25 cellular contexts compared by ENCODE assay signal in genomic region chr17:27462149-27462548, GRCh38. TPM values are rescaled to one million over a fixed set of nuclear protein-coding genes. Genes with fewer than 3 reads are reported as not detected.
A peak's percentile ranks its signal among the peaks of the same experiment; 100 is the strongest.
DNase-seq lines count a peak whose midpoint lies in the region; ATAC-seq, FAIRE-seq and TF ChIP-seq lines count a peak whose summit lies in the region.
"Had no signal": no experiment of that assay in that cellular context is flagged by ENCODE, and none has a peak within 500 bp of the region (broad histone marks: within the 10 kb centered on the region; RNA-seq: fewer than 3 reads in every experiment).

No MANE protein-coding gene starts in this region.

- no peak overlapping the region; the same call in 2 of the 3 replicates for H3K27ac ChIP-seq in K562 (ENCODE audit: extremely low read depth, low read depth, low read length)
- no peak overlapping the region for H3K27ac ChIP-seq in neural progenitor cell
- H3K27ac ChIP-seq: RWPE1 had no signal

- no peaks in the 10 kb centered on the region for H3K9me3 ChIP-seq in K562 (replicated peaks; ENCODE audit: control insufficient read depth, insufficient read depth, low read depth, low read length)
- no peaks in the 10 kb centered on the region for H3K9me3 ChIP-seq in neural progenitor cell (ENCODE audit: low read depth)
- H3K9me3 ChIP-seq: BE2C, SK-N-SH had no signal

- peaks cover 97% of the 10 kb centered on the region for H3K79me2 ChIP-seq in K562 (ENCODE audit: control insufficient read depth, insufficient read depth, low read length)
- H3K79me2 ChIP-seq in neural progenitor cell (ENCODE audit: low read depth) = peaks cover 95% of the 10 kb centered on the region

- H3K4me1 Mint-ChIP-seq in activated T-cell treated with anti-CD3 and anti-CD28 coated beads, Interleukin-2, amount 50 U/mL, for 72 hours (ENCODE audit: low read depth) = peaks cover 84% of the 10 kb centered on the region
- peaks cover 49% of the 10 kb centered on the region for H3K4me1 Mint-ChIP-seq in neural progenitor cell

- 64% methylated on average over 6 of the region's 6 CpGs for WGBS in K562 (ENCODE audit: insufficient coverage, low coverage, missing lambda C conversion rate)

- DNase-seq in activated T-cell treated with anti-CD3 and anti-CD28 coated beads, Interleukin-2, amount 50 U/mL, for 72 hours = no peak
- DNase-seq in activated T-cell treated with anti-CD3 and anti-CD28 coated beads, Interleukin-2, amount 50 U/mL, for 1 hour = no peak
- DNase-seq in K562 (ENCODE audit: extremely low read depth in 1 of 4, low spot score in 3 of 4) (no peak), neural progenitor cell (ENCODE audit: low spot score) (no peak), KG1 (lab: John Stamatoyannopoulos, UW) (no peak), SW480 (ENCODE audit: low spot score) (no peak), frontal cortex (ENCODE audit: low spot score in 2 of 2) (no peak)
- DNase-seq: BE2C; Calu3; CD4-positive, alpha-beta T cell; GOT3; MV-4-11; NCI-H1105 treated with DMSO at 0.1 percent for 48 hours; NCI-H2029 treated with DMSO at 0.1 percent for 48 hours; NCI-H226; NCI-H510A treated with DMSO at 0.1 percent for 48 hours; NCI-H748 treated with DMSO at 0.1 percent for 48 hours; SHP77 treated with DMSO at 0.1 percent for 48 hours; SK-N-SH had no signal

- H3K27me3 ChIP-seq in K562 (ENCODE audit: control insufficient read depth in 2 of 2, insufficient read depth in 2 of 2, low read length in 2 of 2) (no peaks in the 10 kb centered on the region), neural progenitor cell (no peaks in the 10 kb centered on the region)
- H3K27me3 ChIP-seq: BE2C had no signal

- TF ChIP-seq CTCF in K562 (IDR thresholded peaks at IDR 0.05 in 2 of 3, conservative IDR thresholded peaks at IDR 0.05 in 1 of 3; ENCODE audit: insufficient read depth in 2 of 3, low read depth in 1 of 3, low read length in 3 of 3) (no peak), neural progenitor cell (IDR thresholded peaks at IDR 0.05) (no peak)

- H3K9me1 ChIP-seq in K562 (ENCODE audit: control insufficient read depth, insufficient read depth, low read length) = no peaks in the 10 kb centered on the region

- no peaks in the 10 kb centered on the region for H3K27me3 Mint-ChIP-seq in activated T-cell treated with anti-CD3 and anti-CD28 coated beads, Interleukin-2, amount 50 U/mL, for 72 hours (ENCODE audit: low read depth)
- H3K27me3 Mint-ChIP-seq in neural progenitor cell (ENCODE audit: insufficient read depth, low read depth) = peaks cover 3% of the 10 kb centered on the region
- H3K27me3 Mint-ChIP-seq: CD4-positive, alpha-beta T cell had no signal

- CTCF ChIA-PET in K562 (lab: Yijun Ruan, JAX; ENCODE audit: low intra/inter-chr PET ratio) = no interaction called here

- peaks cover 4 to 17% of the 10 kb centered on the region in 2 donors for H3K36me3 Mint-ChIP-seq in activated T-cell treated with anti-CD3 and anti-CD28 coated beads, Interleukin-2, amount 50 U/mL, for 72 hours (ENCODE audit: insufficient read depth in 2 of 2)
- peaks cover 3% of the 10 kb centered on the region for H3K36me3 Mint-ChIP-seq in neural progenitor cell

- in situ Hi-C loops in K562 (cut with MboI) = no loop called here

- no peak for TF ChIP-seq EP300 in K562 (IDR thresholded peaks at IDR 0.05; ENCODE audit: low read length)

- H4K20me1 ChIP-seq in K562 (replicated peaks; ENCODE audit: control insufficient read depth, insufficient read depth, low read length) (peaks cover 8% of the 10 kb centered on the region; the same call in 1 of the 2 replicates), neural progenitor cell (ENCODE audit: low read depth) (peaks cover 49% of the 10 kb centered on the region)

- H3K4me3 ChIP-seq in K562 (no peak overlapping the region), neural progenitor cell (no peak overlapping the region)

- peaks cover 14% of the 10 kb centered on the region for H3F3A ChIP-seq in neural progenitor cell (ENCODE audit: low read depth)

- H3K4me1 ChIP-seq in K562 (replicated peaks in 1 of 2; ENCODE audit: control insufficient read depth in 2 of 2, insufficient read depth in 2 of 2, low read length in 2 of 2) (peaks cover 53 to 77% of the 10 kb centered on the region in 2 experiments), neural progenitor cell (peaks cover 29% of the 10 kb centered on the region)
- H3K4me1 ChIP-seq: BE2C had no signal

- FAIRE-seq in K562 (lab: Jason Lieb, UNC) (no peak), frontal cortex (lab: Jason Lieb, UNC) (no peak)
- FAIRE-seq: A204.1, G401.6, GM19239, HTR-8/SVneo had no signal

- H3K4me3 Mint-ChIP-seq in activated T-cell treated with anti-CD3 and anti-CD28 coated beads, Interleukin-2, amount 50 U/mL, for 72 hours = peak overlapping the region; percentile 40 to 55
- H3K4me3 Mint-ChIP-seq in neural progenitor cell = no peak overlapping the region
- H3K4me3 Mint-ChIP-seq: CD4-positive, alpha-beta T cell had no signal

- no peak overlapping the region for H2AFZ ChIP-seq in K562 (ENCODE audit: low read depth, low read length)
- H2AFZ ChIP-seq in neural progenitor cell (replicated peaks) = no peak overlapping the region

- intact Hi-C loops in K562 (cut with micrococcal nuclease) = loop anchor here (5.0 kb wide), 1 partner anchor 165 kb away; no protein-coding TSS in a partner anchor

- no peak for TF ChIP-seq POLR2A in K562 (conservative IDR thresholded peaks at IDR 0.05)

- ATAC-seq in activated T-cell treated with anti-CD3 and anti-CD28 coated beads, Interleukin-2, amount 50 U/mL, for 72 hours (replicated peaks in 1 of 2) = no peak
- ATAC-seq in K562 = no peak
- ATAC-seq: HCT116 had no signal

- no peak for TF ChIP-seq RAD21 in K562 (CRISPR knock-in tag; conservative IDR thresholded peaks at IDR 0.05 in 1 of 2, IDR thresholded peaks at IDR 0.05 in 1 of 2)

- no peak overlapping the region for H3K27ac Mint-ChIP-seq in activated T-cell treated with anti-CD3 and anti-CD28 coated beads, Interleukin-2, amount 50 U/mL, for 72 hours
- peak overlapping the region; percentile 46 for H3K27ac Mint-ChIP-seq in neural progenitor cell
- H3K27ac Mint-ChIP-seq: CD4-positive, alpha-beta T cell had no signal

- H3K4me2 ChIP-seq in K562 (ENCODE audit: insufficient read depth, low read length) = peak overlapping the region; percentile 64
- no peak overlapping the region for H3K4me2 ChIP-seq in neural progenitor cell
- H3K4me2 ChIP-seq: SK-N-SH had no signal

- H3K9me3 Mint-ChIP-seq in activated T-cell treated with anti-CD3 and anti-CD28 coated beads, Interleukin-2, amount 50 U/mL, for 72 hours = no peaks in the 10 kb centered on the region
- no peaks in the 10 kb centered on the region for H3K9me3 Mint-ChIP-seq in neural progenitor cell
- H3K9me3 Mint-ChIP-seq: CD4-positive, alpha-beta T cell had no signal

- H3K9ac ChIP-seq in K562 (ENCODE audit: insufficient read depth in 1 of 2, low read depth in 2 of 2, low read length in 2 of 2) (peak overlapping the region; percentile 52 to 54; a peak in 2 of 4 replicates), neural progenitor cell (no peak overlapping the region)
- H3K9ac ChIP-seq: SK-N-SH had no signal

- no TSS peak for BruUV-seq in K562 (replicated peaks; lab: Mats Ljungman, UMichigan)

- POLR2A ChIA-PET in K562 (lab: Yijun Ruan, JAX) = interaction anchor here (0.5 to 5.4 kb wide), 7 partner anchors 10 to 768 kb away, joined by 3 to 40 read pairs (median 4); no protein-coding TSS in a partner anchor

- H3K36me3 ChIP-seq in K562 (ENCODE audit: control insufficient read depth, insufficient read depth, low read length) (peaks cover 11% of the 10 kb centered on the region; the same call in 1 of the 3 replicates), neural progenitor cell (no peaks in the 10 kb centered on the region)
- H3K36me3 ChIP-seq: BE2C had no signal

RNA-seq across cellular contexts. Expression of gene KSR1, which starts 5.9 kb away (rescaled TPM):
- total RNA-seq in activated T-cell treated with anti-CD3 and anti-CD28 coated beads, Interleukin-2, amount 50 U/mL, for 72 hours = 100 to 1,000 TPM; 191 to 296 TPM
- total RNA-seq in K562 (2011; cell fraction: chromatin; rRNA removed; ENCODE audit: low replicate concordance) = 221 and 371 TPM in 2 replicates
- total RNA-seq in K562 (2011; cell fraction: nucleolus; rRNA removed) = 168 and 203 TPM in 2 replicates
- total RNA-seq in K562 (2011; cell fraction: nucleoplasm; rRNA removed) = 226 and 236 TPM in 2 replicates
- total RNA-seq in K562 (2014; rRNA removed) = 17.8 and 18.2 TPM in 2 replicates
- 14.7 and 18.4 TPM in 2 replicates for total RNA-seq in K562 (2014; rRNA removed; fragmentation: Illumina TruSeq; extraction: Trizol)
- 9.6 and 10.9 TPM in 2 replicates for total RNA-seq in K562 (2015; rRNA removed; fragmentation: Illumina TruSeq; extraction: Trizol)
- 48.0 and 51.7 TPM in 2 replicates for total RNA-seq in K562 (2021)
- polyA plus RNA-seq in K562 (2011; rRNA removed) = 16.4 and 20.2 TPM in 2 replicates
- 9.1 and 16.1 TPM in 2 replicates for polyA plus RNA-seq in K562 (2011; cell fraction: cytosol; rRNA removed)
- polyA plus RNA-seq in K562 (2011; cell fraction: nucleus; rRNA removed) = 52.3 and 120 TPM in 2 replicates
- 27.7 and 56.2 TPM in 2 replicates for polyA plus RNA-seq in K562 (2012)
- polyA plus RNA-seq in K562 (2014; fragmentation: Illumina TruSeq; extraction: Trizol) = 36.9 and 38.0 TPM in 2 replicates
- polyA plus RNA-seq in K562 (2014; fragmentation: Nextera tagmentation; extraction: Ambion mirVana) = 1 to 10 TPM; 1.4 TPM
- polyA plus RNA-seq in K562 (2014; rRNA removed) = 29.4 and 33.6 TPM in 2 replicates
- 19.1 and 30.3 TPM in 2 replicates for polyA minus RNA-seq in K562 (2011; rRNA and poly(A)+ RNA removed)
- polyA minus RNA-seq in K562 (2011; cell fraction: cytosol; rRNA and poly(A)+ RNA removed) = 12.2 and 19.3 TPM in 2 replicates
- polyA minus RNA-seq in K562 (2011; cell fraction: nucleus; rRNA and poly(A)+ RNA removed) = 31.8 and 39.9 TPM in 2 replicates
- total RNA-seq in neural progenitor cell (ENCODE audit: low replicate concordance) = 16.4 and 19.2 TPM in 2 replicates
- total RNA-seq in frontal cortex = 12.6 TPM
